In genomic region chr6:162728177-162728571, GRCh38 we compare ENCODE assay signal across 8 cellular contexts. TPM values are rescaled to one million over a fixed set of nuclear protein-coding genes. Genes with fewer than 3 reads are reported as not detected.
DNase-seq lines count a peak whose midpoint lies in the region; ATAC-seq and TF ChIP-seq lines count a peak whose summit lies in the region.

No MANE protein-coding gene starts in this region.

- TF ChIP-seq CTCF in right atrium auricular region (IDR thresholded peaks at IDR 0.05) (no peak), breast epithelium (IDR thresholded peaks at IDR 0.05) (no peak), uterus (IDR thresholded peaks at IDR 0.05) (no peak)

- H3K36me3 ChIP-seq in right atrium auricular region (no peaks in the 10 kb centered on the region), breast epithelium (no peaks in the 10 kb centered on the region), muscle layer of colon (ENCODE audit: insufficient read depth, low read length) (no peaks in the 10 kb centered on the region), uterus (no peaks in the 10 kb centered on the region)

- TF ChIP-seq POLR2A in breast epithelium (IDR thresholded peaks at IDR 0.05), result no peak
- no peak for TF ChIP-seq POLR2A in uterus (IDR thresholded peaks at IDR 0.05)

- no peak for DNase-seq in right atrium auricular region (ENCODE audit: low spot score)
- DNase-seq in cardiac septum (ENCODE audit: low spot score), result no peak
- DNase-seq in breast epithelium (ENCODE audit: low spot score in 2 of 2), result no peak
- DNase-seq in uterus, result peak; percentile 15 to 35
- DNase-seq in NCI-H2107 treated with DMSO at 0.1 percent for 48 hours (lab: John Stamatoyannopoulos, UW; ENCODE audit: unreplicated experiment), result no peak
- DNase-seq in DMS114 treated with DMSO at 0.1 percent for 48 hours (lab: John Stamatoyannopoulos, UW; ENCODE audit: unreplicated experiment), result no peak

- peaks cover 0 to 18% of the 10 kb centered on the region in 2 donors for H3K4me1 ChIP-seq in right atrium auricular region
- no peaks in the 10 kb centered on the region for H3K4me1 ChIP-seq in breast epithelium
- peaks cover 19% of the 10 kb centered on the region for H3K4me1 ChIP-seq in muscle layer of colon (ENCODE audit: insufficient read depth, low read length)
- no peaks in the 10 kb centered on the region for H3K4me1 ChIP-seq in uterus

- no peak for ATAC-seq in GM19467 (IDR thresholded peaks at IDR 0.05; ENCODE audit: unreplicated experiment)

- peaks cover 0 to 11% of the 10 kb centered on the region in 2 donors for H3K9me3 ChIP-seq in right atrium auricular region
- peaks cover 0 to 9% of the 10 kb centered on the region in 2 donors for H3K9me3 ChIP-seq in breast epithelium
- H3K9me3 ChIP-seq in muscle layer of colon (ENCODE audit: low read length), result no peaks in the 10 kb centered on the region
- no peaks in the 10 kb centered on the region for H3K9me3 ChIP-seq in uterus

- H3K4me3 ChIP-seq in right atrium auricular region, result peak overlapping the region; percentile 97
- peak overlapping the region; percentile 94 for H3K4me3 ChIP-seq in breast epithelium
- peak overlapping the region in 1 of 2 donors; percentile 66 for H3K4me3 ChIP-seq in muscle layer of colon (ENCODE audit: low read depth in 1 of 2, low read length in 2 of 2)
- peak overlapping the region; percentile 85 to 99 for H3K4me3 ChIP-seq in uterus

- H3K27ac ChIP-seq in right atrium auricular region (peak overlapping the region; percentile 96 to 97), breast epithelium (peak overlapping the region; percentile 94), muscle layer of colon (ENCODE audit: low read depth, low read length) (peak overlapping the region; percentile 85), uterus (peak overlapping the region; percentile 77 to 92)

- no peaks in the 10 kb centered on the region for H3K27me3 ChIP-seq in right atrium auricular region
- no peaks in the 10 kb centered on the region for H3K27me3 ChIP-seq in breast epithelium
- H3K27me3 ChIP-seq in muscle layer of colon (ENCODE audit: control insufficient read depth in 1 of 2, insufficient read depth in 2 of 2, low read length in 2 of 2), result no peaks in the 10 kb centered on the region
- H3K27me3 ChIP-seq in uterus, result no peaks in the 10 kb centered on the region

- intact Hi-C loops in cardiac septum (cut with DNase I), result loop anchor here (5.0 kb wide), 3 partner anchors 191 to 541 kb away; no protein-coding TSS in a partner anchor
- intact Hi-C loops in breast epithelium (cut with DNase I; ENCODE audit: low total_unique reads), result no loop called here
- intact Hi-C loops in uterus (cut with DNase I; ENCODE audit: low total_unique reads), result no loop called here

- H3K9ac ChIP-seq in muscle layer of colon (ENCODE audit: low read length), result peak overlapping the region; percentile 42

RNA-seq across cellular contexts. Expression of gene PACRG, which starts 0.4 kb away (rescaled TPM):
- 10 to 100 TPM in 1 of 2 donors, 1 to 10 TPM in 1; 2.8 to 21.3 TPM for total RNA-seq in right atrium auricular region
- 14.1 TPM for total RNA-seq in cardiac septum
- 1 to 10 TPM in 2 of 3 donors, under 1 TPM in 1; 0.64 to 6.4 (median 4.6) TPM for total RNA-seq in breast epithelium
- 10 to 100 TPM in 1 of 4 donors, 1 to 10 TPM in 3; 4.6 to 12.3 (median 7.5) TPM for total RNA-seq in uterus

RNA-seq across cellular contexts. Expression of gene PRKN, which starts 0.6 kb away (rescaled TPM):
- 10 to 100 TPM; 15.7 to 19.3 TPM for total RNA-seq in right atrium auricular region
- total RNA-seq in cardiac septum, result 23.2 TPM
- total RNA-seq in breast epithelium, result 10 to 100 TPM in 2 of 3 donors, 1 to 10 TPM in 1; 7.2 to 19.0 (median 11.2) TPM
- total RNA-seq in uterus, result 10 to 100 TPM; 10.2 to 21.3 (median 13.1) TPM

Comparison
In these comparisons a context has a peak if more than half of its experiments do, and no peak if none do; other contexts are left out.
1. DNase-seq: peak in uterus (2 of 2); none in right atrium auricular region (single experiment), cardiac septum (single experiment), breast epithelium (0 of 2), NCI-H2107 treated with DMSO at 0.1 percent for 48 hours (single experiment) and DMS114 treated with DMSO at 0.1 percent for 48 hours (single experiment).
2. Peak in every context shown above with its lines, with median percentiles within 50 percentile points of each other: H3K27ac ChIP-seq.